1 cellular context compared by ENCODE assay signal in genomic region chr12:92988622-92989130, GRCh38.
TF ChIP-seq lines count a peak whose summit lies in the region.

No MANE protein-coding gene starts in this region.

TF ChIP-seq in HepG2, 621 proteins besides CTCF, POLR2A, EP300 and RAD21 (continued from another document and continues in another):
- TF ChIP-seq JARID2 (CRISPR knock-in tag; IDR thresholded peaks at IDR 0.05; ENCODE audit: insufficient replicate concordance) (no peak), FUBP1 (CRISPR knock-in tag; IDR thresholded peaks at IDR 0.05; ENCODE audit: borderline replicate concordance) (no peak), LRRFIP1 (CRISPR knock-in tag; conservative IDR thresholded peaks at IDR 0.05) (no peak), ARID3A (IDR thresholded peaks at IDR 0.05; ENCODE audit: low read depth, low read length) (no peak), PAXIP1 (CRISPR knock-in tag; conservative IDR thresholded peaks at IDR 0.05) (peak; percentile 88), ZBTB21 (CRISPR knock-in tag; IDR thresholded peaks at IDR 0.05) (no peak), HNRNPL (IDR thresholded peaks at IDR 0.05; ENCODE audit: low read depth, low read length) (no peak), MED13 (CRISPR knock-in tag; IDR thresholded peaks at IDR 0.05) (0 out of 2 replicates have a peak, but pooled peaks have one; percentile 34), SMAD3 (CRISPR knock-in tag; IDR thresholded peaks at IDR 0.05) (0 out of 2 replicates have a peak, but pooled peaks have one; percentile 27), GMEB2 (CRISPR knock-in tag; IDR thresholded peaks at IDR 0.05; ENCODE audit: low read depth) (no peak), MAFK (conservative IDR thresholded peaks at IDR 0.05 in 1 of 2, IDR thresholded peaks at IDR 0.05 in 1 of 2; ENCODE audit: low read length in 2 of 2) (no peak), FOXP4 (CRISPR knock-in tag; IDR thresholded peaks at IDR 0.05) (peak; percentile 92), ZNF331 (CRISPR knock-in tag; IDR thresholded peaks at IDR 0.05) (peak; percentile 38; the same call in 1 of the 2 replicates), CHD2 (IDR thresholded peaks at IDR 0.05; ENCODE audit: low read depth, low read length) (no peak), SKI (IDR thresholded peaks at IDR 0.05; ENCODE audit: partially characterized antibody) (no peak), HNF1A (IDR thresholded peaks at IDR 0.05; ENCODE audit: low read depth) (peak; percentile 90), HNF1A (CRISPR knock-in tag; IDR thresholded peaks at IDR 0.05; ENCODE audit: borderline replicate concordance) (peak; percentile 72; the same call in 1 of the 2 replicates), ONECUT2 (CRISPR knock-in tag; IDR thresholded peaks at IDR 0.05) (peak; percentile 98), NFYB (CRISPR knock-in tag; IDR thresholded peaks at IDR 0.05) (no peak), CENPT (CRISPR knock-in tag; IDR thresholded peaks at IDR 0.05; ENCODE audit: low read depth) (no peak), ZNF446 (CRISPR knock-in tag; IDR thresholded peaks at IDR 0.05) (no peak), HOXA3 (CRISPR knock-in tag; IDR thresholded peaks at IDR 0.05) (no peak), FOXP1 (IDR thresholded peaks at IDR 0.05) (no peak), FOXP1 (CRISPR knock-in tag; IDR thresholded peaks at IDR 0.05) (peak; percentile 87), TBX2 (CRISPR knock-in tag; IDR thresholded peaks at IDR 0.05; ENCODE audit: borderline replicate concordance) (peak; percentile 18; the same call in 1 of the 2 replicates), LCORL (IDR thresholded peaks at IDR 0.05) (no peak), LCORL (CRISPR knock-in tag; IDR thresholded peaks at IDR 0.05) (peak; percentile 22; the same call in 1 of the 2 replicates), E2F1 (CRISPR knock-in tag; IDR thresholded peaks at IDR 0.05) (no peak), ZNF589 (CRISPR knock-in tag; conservative IDR thresholded peaks at IDR 0.05) (no peak), CC2D1A (CRISPR knock-in tag; IDR thresholded peaks at IDR 0.05) (no peak), REPIN1 (CRISPR knock-in tag; IDR thresholded peaks at IDR 0.05; ENCODE audit: borderline replicate concordance, low read depth) (no peak), ZNF121 (CRISPR knock-in tag; IDR thresholded peaks at IDR 0.05) (no peak), NCOA2 (CRISPR knock-in tag; IDR thresholded peaks at IDR 0.05) (peak; percentile 86)
